13 cellular contexts compared by ENCODE assay signal in the genomic region with DNA sequence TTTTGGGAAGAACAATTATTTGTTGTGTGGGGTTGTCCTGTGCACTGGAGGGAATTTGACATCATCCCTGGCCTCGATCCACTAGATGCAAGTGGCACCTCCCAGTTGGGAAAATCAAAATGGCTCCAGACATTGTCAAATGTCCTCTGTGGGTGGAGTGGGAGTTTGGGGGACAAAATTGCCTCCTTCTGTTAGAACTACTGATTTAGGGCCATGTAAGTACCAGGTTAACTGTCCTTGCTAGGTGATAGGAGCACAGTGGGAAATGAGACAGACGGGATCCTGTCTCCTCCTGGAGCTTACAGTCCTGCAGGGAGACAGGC. TPM values are rescaled to one million over a fixed set of nuclear protein-coding genes. Genes with fewer than 3 reads are reported as not detected.
DNase-seq lines count a peak whose midpoint lies in the region; ATAC-seq and TF ChIP-seq lines count a peak whose summit lies in the region.
"Had no signal": no experiment of that assay in that cellular context is flagged by ENCODE, and none has a peak within 500 bp of the region (broad histone marks: within the 10 kb centered on the region; RNA-seq: fewer than 3 reads in every experiment).

No MANE protein-coding gene starts in this region.

- H3K9me3 Mint-ChIP-seq in activated naive CD8-positive, alpha-beta T cell treated with anti-CD3 and anti-CD28 coated beads, Interleukin-2, amount 10 ng/mL, durations not matched to agents 7 days and 5 days, result no peaks in the 10 kb centered on the region
- H3K9me3 Mint-ChIP-seq in activated naive CD8-positive, alpha-beta T cell treated with anti-CD3 and anti-CD28 coated beads for 36 hours, result no peaks in the 10 kb centered on the region
- no peaks in the 10 kb centered on the region for H3K9me3 Mint-ChIP-seq in progenitor cell of endocrine pancreas (ENCODE audit: low read depth)
- H3K9me3 Mint-ChIP-seq: activated T-helper 1 cell treated with anti-CD3 and anti-CD28 coated beads, Interleukin-12 subunit alpha, Interleukin-12 subunit beta, Interleukin-2, Interleukin-4 antibody, amounts not matched to agents 30 ng/mL and 10 ng/mL and 1 ng/mL, durations not matched to agents 14 hours and 24 hours and 36 hours had no signal

- H3K36me3 Mint-ChIP-seq in activated naive CD8-positive, alpha-beta T cell treated with anti-CD3 and anti-CD28 coated beads, Interleukin-2, amount 10 ng/mL, durations not matched to agents 7 days and 5 days, result no peaks in the 10 kb centered on the region
- no peaks in the 10 kb centered on the region for H3K36me3 Mint-ChIP-seq in activated naive CD8-positive, alpha-beta T cell treated with anti-CD3 and anti-CD28 coated beads for 36 hours
- no peaks in the 10 kb centered on the region for H3K36me3 Mint-ChIP-seq in T-helper 17 cell (ENCODE audit: low read depth)
- H3K36me3 Mint-ChIP-seq in progenitor cell of endocrine pancreas (ENCODE audit: insufficient read depth), result no peaks in the 10 kb centered on the region

- no peak overlapping the region for H3K4me3 ChIP-seq in esophagus squamous epithelium
- H3K4me3 ChIP-seq: A549, smooth muscle cell, thyroid gland had no signal

- H3K27ac Mint-ChIP-seq in activated naive CD8-positive, alpha-beta T cell treated with anti-CD3 and anti-CD28 coated beads, Interleukin-2, amount 10 ng/mL, durations not matched to agents 7 days and 5 days, result peak overlapping the region; percentile 17
- H3K27ac Mint-ChIP-seq in activated naive CD8-positive, alpha-beta T cell treated with anti-CD3 and anti-CD28 coated beads for 36 hours, result no peak overlapping the region
- peak overlapping the region; percentile 70 for H3K27ac Mint-ChIP-seq in T-helper 17 cell
- no peak overlapping the region for H3K27ac Mint-ChIP-seq in progenitor cell of endocrine pancreas
- H3K27ac Mint-ChIP-seq: activated T-helper 1 cell treated with anti-CD3 and anti-CD28 coated beads, Interleukin-12 subunit alpha, Interleukin-12 subunit beta, Interleukin-2, Interleukin-4 antibody, amounts not matched to agents 30 ng/mL and 10 ng/mL and 1 ng/mL, durations not matched to agents 14 hours and 24 hours and 36 hours had no signal

- no peak for TF ChIP-seq POLR2A in esophagus squamous epithelium (IDR thresholded peaks at IDR 0.05)

- DNase-seq in activated naive CD8-positive, alpha-beta T cell treated with anti-CD3 and anti-CD28 coated beads, Interleukin-2, amount 10 ng/mL, durations not matched to agents 7 days and 5 days, result no peak
- no peak for DNase-seq in activated naive CD8-positive, alpha-beta T cell treated with anti-CD3 and anti-CD28 coated beads for 36 hours
- no peak for DNase-seq in T-helper 17 cell
- no peak for DNase-seq in esophagus squamous epithelium (lab: John Stamatoyannopoulos, UW)
- peak in 1 of 49 donors; percentile 13 for DNase-seq in substantia nigra (lab: John Stamatoyannopoulos, UW)
- DNase-seq in progenitor cell of endocrine pancreas (ENCODE audit: low spot score, unreplicated experiment), result no peak
- DNase-seq in HPDE6-E6E7 (ENCODE audit: extremely low spot score), result no peak

- intact Hi-C loops in esophagus squamous epithelium (cut with DNase I), result no loop called here

- TF ChIP-seq CTCF in esophagus squamous epithelium (IDR thresholded peaks at IDR 0.05), result no peak
- no peak for TF ChIP-seq CTCF in progenitor cell of endocrine pancreas (IDR thresholded peaks at IDR 0.05; ENCODE audit: unreplicated experiment)

- no peaks in the 10 kb centered on the region for H3K9me3 ChIP-seq in T-helper 17 cell (ENCODE audit: control insufficient read depth, low read length, poor library complexity, severe bottlenecking)
- no peaks in the 10 kb centered on the region for H3K9me3 ChIP-seq in esophagus squamous epithelium
- H3K9me3 ChIP-seq: A549, neutrophil, thyroid gland had no signal

- no peaks in the 10 kb centered on the region for H3K27me3 ChIP-seq in esophagus squamous epithelium
- H3K27me3 ChIP-seq: neutrophil, thyroid gland had no signal

- no peak for ATAC-seq in activated naive CD8-positive, alpha-beta T cell treated with anti-CD3 and anti-CD28 coated beads, Interleukin-2, amount 10 ng/mL, durations not matched to agents 7 days and 5 days (ENCODE audit: low read depth)
- ATAC-seq in T-helper 17 cell (no peak), HG03135 (IDR thresholded peaks at IDR 0.05; ENCODE audit: unreplicated experiment) (no peak)

- H3K4me3 Mint-ChIP-seq in activated naive CD8-positive, alpha-beta T cell treated with anti-CD3 and anti-CD28 coated beads, Interleukin-2, amount 10 ng/mL, durations not matched to agents 7 days and 5 days, result no peak overlapping the region
- no peak overlapping the region for H3K4me3 Mint-ChIP-seq in activated naive CD8-positive, alpha-beta T cell treated with anti-CD3 and anti-CD28 coated beads for 36 hours
- H3K4me3 Mint-ChIP-seq in T-helper 17 cell, result peak overlapping the region; percentile 83
- no peak overlapping the region for H3K4me3 Mint-ChIP-seq in progenitor cell of endocrine pancreas (ENCODE audit: low read depth)
- H3K4me3 Mint-ChIP-seq: activated T-helper 1 cell treated with anti-CD3 and anti-CD28 coated beads, Interleukin-12 subunit alpha, Interleukin-12 subunit beta, Interleukin-2, Interleukin-4 antibody, amounts not matched to agents 30 ng/mL and 10 ng/mL and 1 ng/mL, durations not matched to agents 14 hours and 24 hours and 36 hours had no signal

- POLR2A ChIA-PET in activated naive CD8-positive, alpha-beta T cell treated with anti-CD3 and anti-CD28 coated beads, Interleukin-2, amount 10 ng/mL, durations not matched to agents 7 days and 5 days (lab: Charles Lee), result no interaction called here

- H3K36me3 ChIP-seq in esophagus squamous epithelium, result peaks cover 0 to 87% (median 5%) of the 10 kb centered on the region in 3 donors
- H3K36me3 ChIP-seq: neutrophil had no signal

- no peaks in the 10 kb centered on the region for H3K4me1 Mint-ChIP-seq in activated naive CD8-positive, alpha-beta T cell treated with anti-CD3 and anti-CD28 coated beads, Interleukin-2, amount 10 ng/mL, durations not matched to agents 7 days and 5 days
- H3K4me1 Mint-ChIP-seq in activated naive CD8-positive, alpha-beta T cell treated with anti-CD3 and anti-CD28 coated beads for 36 hours, result peaks cover 5% of the 10 kb centered on the region
- H3K4me1 Mint-ChIP-seq in T-helper 17 cell (peaks cover 9% of the 10 kb centered on the region), progenitor cell of endocrine pancreas (ENCODE audit: low read depth) (no peaks in the 10 kb centered on the region)

- peaks cover 7% of the 10 kb centered on the region for H3K27me3 Mint-ChIP-seq in activated naive CD8-positive, alpha-beta T cell treated with anti-CD3 and anti-CD28 coated beads, Interleukin-2, amount 10 ng/mL, durations not matched to agents 7 days and 5 days
- peaks cover 7% of the 10 kb centered on the region for H3K27me3 Mint-ChIP-seq in activated naive CD8-positive, alpha-beta T cell treated with anti-CD3 and anti-CD28 coated beads for 36 hours
- H3K27me3 Mint-ChIP-seq in T-helper 17 cell (no peaks in the 10 kb centered on the region), progenitor cell of endocrine pancreas (peaks cover 26% of the 10 kb centered on the region)

- WGBS in esophagus squamous epithelium, 2 donors, result 41 to 42% methylated on average over 2 of the region's 2 CpGs

- peaks cover 10 to 28% (median 14%) of the 10 kb centered on the region in 3 donors for H3K4me1 ChIP-seq in esophagus squamous epithelium
- H3K4me1 ChIP-seq: A549 had no signal

- H3K27ac ChIP-seq in esophagus squamous epithelium (peak overlapping the region; percentile 21 to 85 (median 63)), substantia nigra (ENCODE audit: low read depth, low read length, poor library complexity, severe bottlenecking) (peak overlapping the region; percentile 57)
- H3K27ac ChIP-seq: A549, neutrophil, thyroid gland had no signal

RNA-seq across cellular contexts. Expression of a gene that starts 56.8 kb away (rescaled TPM):
- under 1 TPM; 0.11 to 0.25 TPM for total RNA-seq in activated naive CD8-positive, alpha-beta T cell treated with anti-CD3 and anti-CD28 coated beads, Interleukin-2, amount 10 ng/mL, durations not matched to agents 7 days and 5 days
- total RNA-seq in activated naive CD8-positive, alpha-beta T cell treated with anti-CD3 and anti-CD28 coated beads for 36 hours, result under 1 TPM; 0.08 to 0.66 TPM
- total RNA-seq in T-helper 17 cell (under 1 TPM; 0.39 to 0.47 TPM), esophagus squamous epithelium (100 to 1,000 TPM in 2 of 4 donors, 10 to 100 TPM in 2; 75.3 to 180 (median 102) TPM), progenitor cell of endocrine pancreas (2.9 and 3.3 TPM in 2 replicates)

Comparison
In these comparisons a context has a peak if more than half of its experiments do, and no peak if none do; other contexts are left out.
1. H3K27ac Mint-ChIP-seq: peak in activated naive CD8-positive, alpha-beta T cell treated with anti-CD3 and anti-CD28 coated beads, Interleukin-2, amount 10 ng/mL, durations not matched to agents 7 days and 5 days (single experiment) and T-helper 17 cell (single experiment); none in activated naive CD8-positive, alpha-beta T cell treated with anti-CD3 and anti-CD28 coated beads for 36 hours (single experiment) and progenitor cell of endocrine pancreas (single experiment).
2. RNA of a gene that starts 56.8 kb away (total RNA-seq): 75.3 to 180 TPM in esophagus squamous epithelium; 2.9 to 3.3 TPM in progenitor cell of endocrine pancreas, 0.08 to 0.66 TPM in activated naive CD8-positive, alpha-beta T cell treated with anti-CD3 and anti-CD28 coated beads for 36 hours, 0.39 to 0.47 TPM in T-helper 17 cell and 0.11 to 0.25 TPM in activated naive CD8-positive, alpha-beta T cell treated with anti-CD3 and anti-CD28 coated beads, Interleukin-2, amount 10 ng/mL, durations not matched to agents 7 days and 5 days; every median in the first group is over 10 times any median in the second.